In the genomic region with DNA sequence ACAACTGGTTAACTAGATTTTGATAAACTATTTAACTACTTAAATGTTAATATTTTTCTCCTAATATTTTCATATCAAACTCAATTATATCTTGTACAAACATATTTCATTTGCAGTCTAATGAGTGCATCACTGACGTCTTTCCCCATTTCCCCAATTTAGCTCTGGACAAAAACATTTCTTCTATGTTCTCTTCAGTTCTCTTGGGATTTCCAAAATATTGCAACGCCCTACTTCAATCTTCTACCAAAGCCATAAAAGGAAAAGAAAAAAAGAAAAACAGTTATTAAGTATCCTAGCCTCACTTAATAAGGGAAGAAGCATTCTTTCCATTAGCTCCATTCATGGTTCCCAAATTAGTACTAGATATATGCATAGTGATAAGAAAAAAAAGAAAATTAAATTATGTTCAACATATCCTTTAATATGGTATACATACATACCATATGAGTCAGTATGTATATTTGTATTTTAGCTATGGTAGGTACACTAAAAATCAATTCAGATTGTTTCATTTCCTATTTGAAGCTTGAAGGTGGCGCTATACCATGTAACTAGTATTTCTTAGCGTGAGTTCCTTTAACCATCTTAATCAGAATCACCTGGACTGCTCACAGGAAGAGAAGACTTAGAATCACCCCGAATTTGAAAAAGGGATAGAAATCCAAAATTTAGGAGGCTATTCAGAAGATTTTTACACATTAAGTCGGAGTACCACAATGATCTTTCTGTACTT, we compare ENCODE assay signal across 20 cellular contexts. TPM values are rescaled to one million over a fixed set of nuclear protein-coding genes. Genes with fewer than 3 reads are reported as not detected.
DNase-seq lines count a peak whose midpoint lies in the region; ATAC-seq and TF ChIP-seq lines count a peak whose summit lies in the region.
"Had no signal": no experiment of that assay in that cellular context is flagged by ENCODE, and none has a peak within 500 bp of the region (broad histone marks: within the 10 kb centered on the region; RNA-seq: fewer than 3 reads in every experiment).

No MANE protein-coding gene starts in this region.

- intact Hi-C loops in activated CD8-positive, alpha-beta T cell treated with anti-CD3 and anti-CD28 coated beads for 36 hours (cut with micrococcal nuclease), result no loop called here
- intact Hi-C loops in PC-3 (cut with micrococcal nuclease), result no loop called here
- intact Hi-C loops in heart left ventricle (cut with DNase I), result no loop called here

- no peak for TF ChIP-seq POLR2A in heart left ventricle (IDR thresholded peaks at IDR 0.05)

- H2AFZ ChIP-seq in PC-3 (ENCODE audit: low read length), result no peak overlapping the region

- H3K9me3 ChIP-seq in PC-3 (ENCODE audit: low read length) (no peaks in the 10 kb centered on the region), heart left ventricle (no peaks in the 10 kb centered on the region), thoracic aorta (no peaks in the 10 kb centered on the region), SJCRH30 (replicated peaks) (no peaks in the 10 kb centered on the region)
- H3K9me3 ChIP-seq: HAP-1 had no signal

- peaks cover 49% of the 10 kb centered on the region for H3K4me1 Mint-ChIP-seq in activated CD8-positive, alpha-beta T cell treated with anti-CD3 and anti-CD28 coated beads for 36 hours (ENCODE audit: low read depth)
- H3K4me1 Mint-ChIP-seq in activated CD8-positive, alpha-beta T cell treated with anti-CD3 and anti-CD28 coated beads, Interleukin-2, amount 10 ng/mL, durations not matched to agents 7 days and 5 days (ENCODE audit: low read depth), result peaks cover 22% of the 10 kb centered on the region

- H3K36me3 ChIP-seq in PC-3 (ENCODE audit: low read depth, low read length) (peaks cover 47% of the 10 kb centered on the region), heart left ventricle (peaks cover 0 to 91% (median 66%) of the 10 kb centered on the region in 9 donors), thoracic aorta (peaks cover 39% of the 10 kb centered on the region), SJCRH30 (peaks cover 71% of the 10 kb centered on the region)

- no peaks in the 10 kb centered on the region for H3K4me1 ChIP-seq in PC-3 (ENCODE audit: insufficient read depth, low read length)
- peaks cover 0 to 82% (median 62%) of the 10 kb centered on the region in 12 donors for H3K4me1 ChIP-seq in heart left ventricle
- peaks cover 75 to 83% of the 10 kb centered on the region in 2 donors for H3K4me1 ChIP-seq in thoracic aorta (ENCODE audit: control insufficient read depth in 1 of 2, low read depth in 2 of 2)
- H3K4me1 ChIP-seq in SJCRH30, result no peaks in the 10 kb centered on the region
- H3K4me1 ChIP-seq: HAP-1 had no signal

- H3K27me3 ChIP-seq in PC-3 (ENCODE audit: low read length) (no peaks in the 10 kb centered on the region), heart left ventricle (no peaks in the 10 kb centered on the region), thoracic aorta (replicated peaks; ENCODE audit: insufficient read depth) (no peaks in the 10 kb centered on the region), SJCRH30 (no peaks in the 10 kb centered on the region)

- no peak overlapping the region for H3K4me2 ChIP-seq in PC-3 (ENCODE audit: low read length)

- TF ChIP-seq CTCF in activated CD8-positive, alpha-beta T cell treated with anti-CD3 and anti-CD28 coated beads for 36 hours (IDR thresholded peaks at IDR 0.05), result no peak
- peak; percentile 39; the same call in 1 of the 2 replicates for TF ChIP-seq CTCF in PC-3 (conservative IDR thresholded peaks at IDR 0.05; ENCODE audit: low read depth, low read length)
- TF ChIP-seq CTCF in heart left ventricle (IDR thresholded peaks at IDR 0.05), result no peak
- no peak for TF ChIP-seq CTCF in thoracic aorta (IDR thresholded peaks at IDR 0.05)
- TF ChIP-seq CTCF in RWPE1 (conservative IDR thresholded peaks at IDR 0.05; ENCODE audit: low read depth), result no peak

- H4K20me1 ChIP-seq in PC-3 (ENCODE audit: low read length), result peaks cover 17% of the 10 kb centered on the region; the same call in 1 of the 2 replicates

- POLR2A ChIA-PET in activated CD8-positive, alpha-beta T cell treated with anti-CD3 and anti-CD28 coated beads for 36 hours (lab: Charles Lee), result interaction anchor here (1.9 kb wide), 1 partner anchor 9 kb away, joined by 11 read pairs; a partner anchor contains a TSS
- POLR2A ChIA-PET in activated CD8-positive, alpha-beta T cell treated with anti-CD3 and anti-CD28 coated beads, Interleukin-2, amount 10 ng/mL, durations not matched to agents 7 days and 5 days (lab: Charles Lee), result interaction anchor here (0.7 to 2.5 kb wide), 2 partner anchors 9 to 24 kb away, joined by 5 to 13 read pairs; a partner anchor contains a TSS
- POLR2A ChIA-PET in PC-3 (lab: Charles Lee; ENCODE audit: unreplicated experiment), result no interaction called here
- POLR2A ChIA-PET in RWPE1 (lab: Yijun Ruan, JAX; ENCODE audit: low non-redundant PET), result no interaction called here

- H3K4me3 ChIP-seq in PC-3 (ENCODE audit: low read length), result no peak overlapping the region
- H3K4me3 ChIP-seq in heart left ventricle, result no peak overlapping the region
- peak overlapping the region; percentile 2 for H3K4me3 ChIP-seq in thoracic aorta
- no peak overlapping the region for H3K4me3 ChIP-seq in SJCRH30
- H3K4me3 ChIP-seq: HAP-1 had no signal

- no peaks in the 10 kb centered on the region for H3F3A ChIP-seq in PC-3 (ENCODE audit: low read length, unreplicated experiment)

- no peak overlapping the region for H3K9ac ChIP-seq in PC-3 (ENCODE audit: low read length)

- H3K9me2 ChIP-seq in PC-3 (replicated peaks; ENCODE audit: low read length), result no peaks in the 10 kb centered on the region

- H3K4me3 Mint-ChIP-seq in activated CD8-positive, alpha-beta T cell treated with anti-CD3 and anti-CD28 coated beads for 36 hours, result no peak overlapping the region
- H3K4me3 Mint-ChIP-seq in activated CD8-positive, alpha-beta T cell treated with anti-CD3 and anti-CD28 coated beads, Interleukin-2, amount 10 ng/mL, durations not matched to agents 7 days and 5 days, result no peak overlapping the region
- H3K4me3 Mint-ChIP-seq: activated CD8-positive, alpha-beta memory T cell treated with anti-CD3 and anti-CD28 coated beads, Interleukin-2, amount 10 ng/mL, durations not matched to agents 7 days and 5 days; nephron had no signal

- H3K9me3 Mint-ChIP-seq in activated CD8-positive, alpha-beta T cell treated with anti-CD3 and anti-CD28 coated beads for 36 hours, result no peaks in the 10 kb centered on the region
- no peaks in the 10 kb centered on the region for H3K9me3 Mint-ChIP-seq in activated CD8-positive, alpha-beta T cell treated with anti-CD3 and anti-CD28 coated beads, Interleukin-2, amount 10 ng/mL, durations not matched to agents 7 days and 5 days (ENCODE audit: insufficient read depth)
- H3K9me3 Mint-ChIP-seq: activated naive CD4-positive, alpha-beta T cell treated with anti-CD3 and anti-CD28 coated beads, Interleukin-2, amount 50 U/mL, for 72 hours; nephron had no signal

- CTCF ChIA-PET in activated CD8-positive, alpha-beta T cell treated with anti-CD3 and anti-CD28 coated beads for 36 hours (lab: Charles Lee), result interaction anchor here (1.1 to 1.9 kb wide), 7 partner anchors 9 to 462 kb away, joined by 3 to 10 read pairs (median 4); a partner anchor contains a TSS
- CTCF ChIA-PET in activated CD8-positive, alpha-beta T cell treated with anti-CD3 and anti-CD28 coated beads, Interleukin-2, amount 10 ng/mL, durations not matched to agents 7 days and 5 days (lab: Charles Lee), result interaction anchor here (1.0 to 1.6 kb wide), 2 partner anchors 9 to 25 kb away, joined by 3 to 8 read pairs; a partner anchor contains a TSS
- CTCF ChIA-PET in PC-3 (lab: Charles Lee) (interaction anchor here (0.7 kb wide), 1 partner anchor 191 kb away, joined by 3 read pairs; no protein-coding TSS in a partner anchor), RWPE1 (lab: Yijun Ruan, JAX) (interaction anchor here (0.6 to 1.1 kb wide), 4 partner anchors 9 to 24 kb away, joined by 3 to 5 read pairs (median 3); no protein-coding TSS in a partner anchor)

- H3K27ac ChIP-seq in PC-3 (ENCODE audit: low read length), result no peak overlapping the region
- H3K27ac ChIP-seq in heart left ventricle, result peak overlapping the region in 10 of 12 donors; percentile 21 to 82 (median 46)
- peak overlapping the region; percentile 69 to 80 for H3K27ac ChIP-seq in thoracic aorta
- no peak overlapping the region for H3K27ac ChIP-seq in SJCRH30
- H3K27ac ChIP-seq in RWPE1, result no peak overlapping the region

- H3K27ac Mint-ChIP-seq in activated CD8-positive, alpha-beta T cell treated with anti-CD3 and anti-CD28 coated beads for 36 hours, result peak overlapping the region; percentile 52
- no peak overlapping the region for H3K27ac Mint-ChIP-seq in activated CD8-positive, alpha-beta T cell treated with anti-CD3 and anti-CD28 coated beads, Interleukin-2, amount 10 ng/mL, durations not matched to agents 7 days and 5 days
- H3K27ac Mint-ChIP-seq: activated CD8-positive, alpha-beta memory T cell treated with anti-CD3 and anti-CD28 coated beads, Interleukin-2, amount 10 ng/mL, durations not matched to agents 7 days and 5 days; nephron had no signal

- no peak for DNase-seq in activated CD8-positive, alpha-beta T cell treated with anti-CD3 and anti-CD28 coated beads for 36 hours
- no peak for DNase-seq in activated CD8-positive, alpha-beta T cell treated with anti-CD3 and anti-CD28 coated beads, Interleukin-2, amount 10 ng/mL, durations not matched to agents 7 days and 5 days
- DNase-seq in PC-3, result no peak
- DNase-seq in heart left ventricle, result no peak
- no peak for DNase-seq in thoracic aorta (ENCODE audit: low spot score)
- DNase-seq in activated effector memory CD4-positive, alpha-beta T cell treated with anti-CD3 and anti-CD28 coated beads, Interleukin-2, amount 50 U/mL, for 16 hours, result no peak
- DNase-seq in SJCRH30, result no peak
- no peak for DNase-seq in RWPE1 (ENCODE audit: low spot score)
- DNase-seq: activated CD4-positive, CD25-positive, alpha-beta regulatory T cell; activated CD8-positive, alpha-beta memory T cell treated with anti-CD3 and anti-CD28 coated beads, Interleukin-2, amount 10 ng/mL, durations not matched to agents 7 days and 5 days; central memory CD4-positive, alpha-beta T cell; foreskin melanocyte; NCI-H2029 treated with DMSO at 0.1 percent for 48 hours; NCI-H526 treated with DMSO at 0.1 percent for 48 hours; retina; T-helper 2 cell had no signal

- no peaks in the 10 kb centered on the region for H3K27me3 Mint-ChIP-seq in activated CD8-positive, alpha-beta T cell treated with anti-CD3 and anti-CD28 coated beads for 36 hours
- H3K27me3 Mint-ChIP-seq in activated CD8-positive, alpha-beta T cell treated with anti-CD3 and anti-CD28 coated beads, Interleukin-2, amount 10 ng/mL, durations not matched to agents 7 days and 5 days (ENCODE audit: low read depth), result no peaks in the 10 kb centered on the region
- H3K27me3 Mint-ChIP-seq: activated CD8-positive, alpha-beta memory T cell treated with anti-CD3 and anti-CD28 coated beads, Interleukin-2, amount 10 ng/mL, durations not matched to agents 7 days and 5 days had no signal

- BruUV-seq in PC-3 (replicated peaks; lab: Mats Ljungman, UMichigan), result no TSS peak

- 85 to 87% (median 87%) methylated on average over 6 of the region's 6 CpGs for WGBS in heart left ventricle, 4 donors

- no peak for ATAC-seq in activated CD8-positive, alpha-beta T cell treated with anti-CD3 and anti-CD28 coated beads for 36 hours
- no peak for ATAC-seq in activated CD8-positive, alpha-beta T cell treated with anti-CD3 and anti-CD28 coated beads, Interleukin-2, amount 10 ng/mL, durations not matched to agents 7 days and 5 days
- ATAC-seq in PC-3 (no peak), heart left ventricle (peak in 3 of 4 donors; percentile 18 to 27 (median 18)), thoracic aorta (ENCODE audit: insufficient number of reproducible peaks, low FRiP score, low read depth) (no peak)
- ATAC-seq: activated CD8-positive, alpha-beta memory T cell treated with anti-CD3 and anti-CD28 coated beads, Interleukin-2, amount 10 ng/mL, durations not matched to agents 7 days and 5 days; activated naive CD4-positive, alpha-beta T cell treated with anti-CD3 and anti-CD28 coated beads, Interleukin-2, amount 50 U/mL, for 72 hours; HepG2 had no signal

- peaks cover 47% of the 10 kb centered on the region for H3K79me2 ChIP-seq in PC-3 (ENCODE audit: low read length)

- peaks cover 43% of the 10 kb centered on the region for H3K36me3 Mint-ChIP-seq in activated CD8-positive, alpha-beta T cell treated with anti-CD3 and anti-CD28 coated beads for 36 hours (ENCODE audit: low read depth)
- peaks cover 58% of the 10 kb centered on the region for H3K36me3 Mint-ChIP-seq in activated CD8-positive, alpha-beta T cell treated with anti-CD3 and anti-CD28 coated beads, Interleukin-2, amount 10 ng/mL, durations not matched to agents 7 days and 5 days (ENCODE audit: low read depth)

RNA-seq across cellular contexts. Expression of a gene that starts 9.9 kb away (rescaled TPM):
- 10 to 100 TPM; 32.8 to 34.3 TPM for total RNA-seq in activated CD8-positive, alpha-beta T cell treated with anti-CD3 and anti-CD28 coated beads for 36 hours
- total RNA-seq in activated CD8-positive, alpha-beta T cell treated with anti-CD3 and anti-CD28 coated beads, Interleukin-2, amount 10 ng/mL, durations not matched to agents 7 days and 5 days, result 10 to 100 TPM; 35.6 to 38.0 TPM
- total RNA-seq in PC-3 (2014; rRNA removed), result 39.1 and 41.1 TPM in 2 replicates
- 10 to 100 TPM; 27.5 to 50.0 (median 32.1) TPM for total RNA-seq in heart left ventricle
- 10 to 100 TPM; 11.8 to 27.2 TPM for polyA plus RNA-seq in heart left ventricle
- total RNA-seq in thoracic aorta, result 100 to 1,000 TPM; 111 to 119 TPM
- total RNA-seq in SJCRH30 (2014; rRNA removed; shearing (Covaris generic)), result 29.3 and 32.2 TPM in 2 replicates

RNA-seq across cellular contexts. Expression of a gene that starts 25.2 kb away (rescaled TPM):
- total RNA-seq in activated CD8-positive, alpha-beta T cell treated with anti-CD3 and anti-CD28 coated beads for 36 hours, result 10 to 100 TPM; 14.5 to 16.9 TPM
- total RNA-seq in activated CD8-positive, alpha-beta T cell treated with anti-CD3 and anti-CD28 coated beads, Interleukin-2, amount 10 ng/mL, durations not matched to agents 7 days and 5 days, result 10 to 100 TPM; 10.0 to 10.2 TPM
- total RNA-seq in PC-3 (2014; rRNA removed), result 6.6 and 7.7 TPM in 2 replicates
- 10 to 100 TPM; 12.3 to 19.1 (median 15.9) TPM for total RNA-seq in heart left ventricle
- 10 to 100 TPM; 11.8 to 18.2 TPM for polyA plus RNA-seq in heart left ventricle
- 10 to 100 TPM; 21.4 to 29.1 TPM for total RNA-seq in thoracic aorta
- total RNA-seq in SJCRH30 (2014; rRNA removed; shearing (Covaris generic)), result 11.9 and 14.9 TPM in 2 replicates

Comparison
In these comparisons a context has a peak if more than half of its experiments do, and no peak if none do; other contexts are left out.
1. ATAC-seq: peak in heart left ventricle (3 of 4); none in activated CD8-positive, alpha-beta T cell treated with anti-CD3 and anti-CD28 coated beads for 36 hours (single experiment), activated CD8-positive, alpha-beta T cell treated with anti-CD3 and anti-CD28 coated beads, Interleukin-2, amount 10 ng/mL, durations not matched to agents 7 days and 5 days (single experiment), PC-3 (single experiment) and thoracic aorta (single experiment).
2. H3K27ac ChIP-seq: peak in heart left ventricle (10 of 12) and thoracic aorta (2 of 2); none in PC-3 (single experiment), SJCRH30 (single experiment) and RWPE1 (single experiment).
3. POLR2A ChIA-PET loops: an anchor here in activated CD8-positive, alpha-beta T cell treated with anti-CD3 and anti-CD28 coated beads for 36 hours (1.9 kb wide) and activated CD8-positive, alpha-beta T cell treated with anti-CD3 and anti-CD28 coated beads, Interleukin-2, amount 10 ng/mL, durations not matched to agents 7 days and 5 days (0.7 to 2.5 kb wide); none called in PC-3 and RWPE1.